Comparison of ENCODE assay signal across 1 cellular context in the genomic region with DNA sequence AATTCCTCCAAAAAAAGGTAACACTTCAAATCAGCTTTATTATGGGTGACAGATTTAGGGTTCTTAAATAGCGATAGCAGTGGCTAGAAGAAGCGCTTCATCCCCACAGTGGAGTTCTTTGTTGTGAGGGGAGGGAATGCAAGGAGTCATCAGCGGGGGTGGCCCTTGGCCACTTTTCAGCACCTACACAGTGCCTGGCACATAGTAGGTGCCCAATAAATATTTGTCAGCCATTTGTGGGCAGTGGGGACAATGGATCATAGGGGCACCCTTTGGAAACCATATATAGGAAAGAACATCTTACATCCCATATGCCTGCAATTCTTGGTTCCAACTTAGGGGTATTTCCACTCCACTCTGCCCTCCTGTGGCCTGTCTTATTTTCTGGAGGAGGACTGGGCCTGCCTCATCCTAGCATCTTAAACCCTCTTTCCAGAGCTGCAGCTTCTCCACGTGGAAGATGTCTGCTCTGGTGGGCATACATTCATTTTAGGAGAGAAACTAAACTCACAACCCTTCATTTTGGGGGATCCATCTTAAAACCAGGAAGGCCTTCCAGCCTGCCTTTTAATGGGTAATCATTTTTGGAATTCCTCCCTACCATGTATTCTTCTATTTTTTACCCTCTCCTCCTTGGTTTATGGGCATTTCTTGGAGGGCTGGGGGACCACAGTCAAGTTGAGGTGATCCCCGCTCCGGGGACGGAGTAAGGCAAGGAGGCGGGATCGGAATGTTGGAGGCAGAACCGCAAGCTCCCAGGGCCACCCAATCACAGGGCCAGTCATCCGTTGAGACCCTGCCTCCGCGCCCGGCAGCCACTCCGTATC.
TF ChIP-seq lines count a peak whose summit lies in the region.

No MANE protein-coding gene starts in this region.

TF ChIP-seq in HepG2, 621 proteins besides CTCF, POLR2A, EP300 and RAD21 (continued from another document and continues in another):
- TF ChIP-seq ZNF614 (CRISPR knock-in tag; IDR thresholded peaks at IDR 0.05; ENCODE audit: borderline replicate concordance) (peak; percentile 62; the same call in 1 of the 2 replicates), ZNF256 (CRISPR knock-in tag; conservative IDR thresholded peaks at IDR 0.05) (no peak), SMAD3 (CRISPR knock-in tag; IDR thresholded peaks at IDR 0.05) (no peak), ZFP36L2 (CRISPR knock-in tag; IDR thresholded peaks at IDR 0.05) (no peak), ZNF878 (CRISPR knock-in tag; IDR thresholded peaks at IDR 0.05) (no peak; the same call in 1 of the 2 replicates), SOX5 (CRISPR knock-in tag; IDR thresholded peaks at IDR 0.05; ENCODE audit: borderline replicate concordance) (no peak), ZNF790 (CRISPR knock-in tag; IDR thresholded peaks at IDR 0.05; ENCODE audit: borderline replicate concordance) (peak; percentile 40; the same call in 1 of the 2 replicates), SMYD3 (CRISPR knock-in tag; IDR thresholded peaks at IDR 0.05) (peak; percentile 82; the same call in 1 of the 2 replicates), BRD4 (CRISPR knock-in tag; IDR thresholded peaks at IDR 0.05) (no peak), NR2C2 (CRISPR knock-in tag; IDR thresholded peaks at IDR 0.05; ENCODE audit: borderline replicate concordance) (no peak), ZFY (CRISPR knock-in tag; IDR thresholded peaks at IDR 0.05) (no peak), TSC22D2 (CRISPR knock-in tag; IDR thresholded peaks at IDR 0.05; ENCODE audit: borderline replicate concordance) (no peak), ATM (IDR thresholded peaks at IDR 0.05; ENCODE audit: borderline replicate concordance) (no peak), PREB (CRISPR knock-in tag; IDR thresholded peaks at IDR 0.05) (no peak), THAP9 (CRISPR knock-in tag; IDR thresholded peaks at IDR 0.05; ENCODE audit: borderline replicate concordance) (no peak), HMGXB4 (CRISPR knock-in tag; IDR thresholded peaks at IDR 0.05; ENCODE audit: borderline replicate concordance in 1 of 2, low read depth in 1 of 2) (peak in 1 of 2 experiments; percentile 25; a peak in 3 of 4 replicates), SAP130 (CRISPR knock-in tag; IDR thresholded peaks at IDR 0.05; ENCODE audit: low read depth) (no peak), ZSCAN21 (CRISPR knock-in tag; IDR thresholded peaks at IDR 0.05; ENCODE audit: borderline replicate concordance) (no peak), STAT5B (CRISPR knock-in tag; IDR thresholded peaks at IDR 0.05) (no peak), HINFP (CRISPR knock-in tag; IDR thresholded peaks at IDR 0.05; ENCODE audit: low read depth) (no peak), ZNF710 (CRISPR knock-in tag; IDR thresholded peaks at IDR 0.05; ENCODE audit: borderline replicate concordance) (no peak), SETDB1 (CRISPR knock-in tag; IDR thresholded peaks at IDR 0.05; ENCODE audit: borderline replicate concordance) (no peak), JUNB (CRISPR knock-in tag; IDR thresholded peaks at IDR 0.05; ENCODE audit: borderline replicate concordance) (no peak), TP53 (CRISPR knock-in tag; conservative IDR thresholded peaks at IDR 0.05) (no peak), ZNF383 (CRISPR knock-in tag; IDR thresholded peaks at IDR 0.05; ENCODE audit: borderline replicate concordance) (no peak), ZNF567 (CRISPR knock-in tag; IDR thresholded peaks at IDR 0.05; ENCODE audit: borderline replicate concordance) (no peak; the same call in 1 of the 2 replicates), ZNF678 (CRISPR knock-in tag; IDR thresholded peaks at IDR 0.05) (no peak), KAT2B (IDR thresholded peaks at IDR 0.05; ENCODE audit: borderline replicate concordance, low read depth, low read length) (no peak), JDP2 (CRISPR knock-in tag; IDR thresholded peaks at IDR 0.05; ENCODE audit: borderline replicate concordance) (no peak), ZNF577 (CRISPR knock-in tag; IDR thresholded peaks at IDR 0.05; ENCODE audit: borderline replicate concordance, low read depth) (no peak), GFI1 (CRISPR knock-in tag; IDR thresholded peaks at IDR 0.05; ENCODE audit: borderline replicate concordance) (0 out of 2 replicates have a peak, but pooled peaks have one; percentile 33), ZNF777 (CRISPR knock-in tag; IDR thresholded peaks at IDR 0.05) (no peak), KDM2A (CRISPR knock-in tag; IDR thresholded peaks at IDR 0.05; ENCODE audit: borderline replicate concordance, low read depth) (no peak), GLI4 (CRISPR knock-in tag; IDR thresholded peaks at IDR 0.05; ENCODE audit: borderline replicate concordance) (no peak), ZNF441 (CRISPR knock-in tag; IDR thresholded peaks at IDR 0.05; ENCODE audit: borderline replicate concordance) (no peak)
- TF ChIP-seq, protein P1, sequence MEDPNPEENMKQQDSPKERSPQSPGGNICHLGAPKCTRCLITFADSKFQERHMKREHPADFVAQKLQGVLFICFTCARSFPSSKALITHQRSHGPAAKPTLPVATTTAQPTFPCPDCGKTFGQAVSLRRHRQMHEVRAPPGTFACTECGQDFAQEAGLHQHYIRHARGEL (CRISPR knock-in tag; IDR thresholded peaks at IDR 0.05), result no peak
- TF ChIP-seq, protein P2, sequence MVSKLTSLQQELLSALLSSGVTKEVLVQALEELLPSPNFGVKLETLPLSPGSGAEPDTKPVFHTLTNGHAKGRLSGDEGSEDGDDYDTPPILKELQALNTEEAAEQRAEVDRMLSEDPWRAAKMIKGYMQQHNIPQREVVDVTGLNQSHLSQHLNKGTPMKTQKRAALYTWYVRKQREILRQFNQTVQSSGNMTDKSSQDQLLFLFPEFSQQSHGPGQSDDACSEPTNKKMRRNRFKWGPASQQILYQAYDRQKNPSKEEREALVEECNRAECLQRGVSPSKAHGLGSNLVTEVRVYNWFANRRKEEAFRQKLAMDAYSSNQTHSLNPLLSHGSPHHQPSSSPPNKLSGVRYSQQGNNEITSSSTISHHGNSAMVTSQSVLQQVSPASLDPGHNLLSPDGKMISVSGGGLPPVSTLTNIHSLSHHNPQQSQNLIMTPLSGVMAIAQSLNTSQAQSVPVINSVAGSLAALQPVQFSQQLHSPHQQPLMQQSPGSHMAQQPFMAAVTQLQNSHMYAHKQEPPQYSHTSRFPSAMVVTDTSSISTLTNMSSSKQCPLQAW (CRISPR knock-in tag; IDR thresholded peaks at IDR 0.05), result no peak
- TF ChIP-seq, protein P3, sequence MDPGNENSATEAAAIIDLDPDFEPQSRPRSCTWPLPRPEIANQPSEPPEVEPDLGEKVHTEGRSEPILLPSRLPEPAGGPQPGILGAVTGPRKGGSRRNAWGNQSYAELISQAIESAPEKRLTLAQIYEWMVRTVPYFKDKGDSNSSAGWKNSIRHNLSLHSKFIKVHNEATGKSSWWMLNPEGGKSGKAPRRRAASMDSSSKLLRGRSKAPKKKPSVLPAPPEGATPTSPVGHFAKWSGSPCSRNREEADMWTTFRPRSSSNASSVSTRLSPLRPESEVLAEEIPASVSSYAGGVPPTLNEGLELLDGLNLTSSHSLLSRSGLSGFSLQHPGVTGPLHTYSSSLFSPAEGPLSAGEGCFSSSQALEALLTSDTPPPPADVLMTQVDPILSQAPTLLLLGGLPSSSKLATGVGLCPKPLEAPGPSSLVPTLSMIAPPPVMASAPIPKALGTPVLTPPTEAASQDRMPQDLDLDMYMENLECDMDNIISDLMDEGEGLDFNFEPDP (CRISPR knock-in tag; conservative IDR thresholded peaks at IDR 0.05), result no peak
- TF ChIP-seq, protein P4, sequence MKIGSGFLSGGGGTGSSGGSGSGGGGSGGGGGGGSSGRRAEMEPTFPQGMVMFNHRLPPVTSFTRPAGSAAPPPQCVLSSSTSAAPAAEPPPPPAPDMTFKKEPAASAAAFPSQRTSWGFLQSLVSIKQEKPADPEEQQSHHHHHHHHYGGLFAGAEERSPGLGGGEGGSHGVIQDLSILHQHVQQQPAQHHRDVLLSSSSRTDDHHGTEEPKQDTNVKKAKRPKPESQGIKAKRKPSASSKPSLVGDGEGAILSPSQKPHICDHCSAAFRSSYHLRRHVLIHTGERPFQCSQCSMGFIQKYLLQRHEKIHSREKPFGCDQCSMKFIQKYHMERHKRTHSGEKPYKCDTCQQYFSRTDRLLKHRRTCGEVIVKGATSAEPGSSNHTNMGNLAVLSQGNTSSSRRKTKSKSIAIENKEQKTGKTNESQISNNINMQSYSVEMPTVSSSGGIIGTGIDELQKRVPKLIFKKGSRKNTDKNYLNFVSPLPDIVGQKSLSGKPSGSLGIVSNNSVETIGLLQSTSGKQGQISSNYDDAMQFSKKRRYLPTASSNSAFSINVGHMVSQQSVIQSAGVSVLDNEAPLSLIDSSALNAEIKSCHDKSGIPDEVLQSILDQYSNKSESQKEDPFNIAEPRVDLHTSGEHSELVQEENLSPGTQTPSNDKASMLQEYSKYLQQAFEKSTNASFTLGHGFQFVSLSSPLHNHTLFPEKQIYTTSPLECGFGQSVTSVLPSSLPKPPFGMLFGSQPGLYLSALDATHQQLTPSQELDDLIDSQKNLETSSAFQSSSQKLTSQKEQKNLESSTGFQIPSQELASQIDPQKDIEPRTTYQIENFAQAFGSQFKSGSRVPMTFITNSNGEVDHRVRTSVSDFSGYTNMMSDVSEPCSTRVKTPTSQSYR (CRISPR knock-in tag; IDR thresholded peaks at IDR 0.05; ENCODE audit: borderline replicate concordance), result no peak
- TF ChIP-seq, protein P5, sequence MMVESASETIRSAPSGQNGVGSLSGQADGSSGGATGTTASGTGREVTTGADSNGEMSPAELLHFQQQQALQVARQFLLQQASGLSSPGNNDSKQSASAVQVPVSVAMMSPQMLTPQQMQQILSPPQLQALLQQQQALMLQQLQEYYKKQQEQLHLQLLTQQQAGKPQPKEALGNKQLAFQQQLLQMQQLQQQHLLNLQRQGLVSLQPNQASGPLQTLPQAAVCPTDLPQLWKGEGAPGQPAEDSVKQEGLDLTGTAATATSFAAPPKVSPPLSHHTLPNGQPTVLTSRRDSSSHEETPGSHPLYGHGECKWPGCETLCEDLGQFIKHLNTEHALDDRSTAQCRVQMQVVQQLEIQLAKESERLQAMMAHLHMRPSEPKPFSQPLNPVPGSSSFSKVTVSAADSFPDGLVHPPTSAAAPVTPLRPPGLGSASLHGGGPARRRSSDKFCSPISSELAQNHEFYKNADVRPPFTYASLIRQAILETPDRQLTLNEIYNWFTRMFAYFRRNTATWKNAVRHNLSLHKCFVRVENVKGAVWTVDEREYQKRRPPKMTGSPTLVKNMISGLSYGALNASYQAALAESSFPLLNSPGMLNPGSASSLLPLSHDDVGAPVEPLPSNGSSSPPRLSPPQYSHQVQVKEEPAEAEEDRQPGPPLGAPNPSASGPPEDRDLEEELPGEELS (CRISPR knock-in tag; IDR thresholded peaks at IDR 0.05), result no peak
